17 cellular contexts compared by ENCODE assay signal in genomic region chr7:102170417-102170970, GRCh38.
DNase-seq lines count a peak whose midpoint lies in the region; ATAC-seq and TF ChIP-seq lines count a peak whose summit lies in the region.
"Had no signal": no experiment of that assay in that cellular context is flagged by ENCODE, and none has a peak within 500 bp of the region (broad histone marks: within the 10 kb centered on the region; RNA-seq: fewer than 3 reads in every experiment).

No MANE protein-coding gene starts in this region.

- ATAC-seq in left lobe of liver (no peak), HG02642 (IDR thresholded peaks at IDR 0.05; ENCODE audit: poor library complexity, unreplicated experiment) (no peak), HG03460 (IDR thresholded peaks at IDR 0.05; ENCODE audit: unreplicated experiment) (no peak)
- ATAC-seq in CD4-positive, alpha-beta T cell (ENCODE audit: poor library complexity), result no peak
- ATAC-seq: CD8-positive, alpha-beta T cell had no signal

- H3K36me3 Mint-ChIP-seq in CD4-positive, alpha-beta T cell (ENCODE audit: low read depth), result peaks cover 45% of the 10 kb centered on the region
- H3K36me3 Mint-ChIP-seq: activated CD4-positive, alpha-beta memory T cell treated with anti-CD3 and anti-CD28 coated beads for 36 hours had no signal

- TF ChIP-seq CTCF in coronary artery (IDR thresholded peaks at IDR 0.05), result no peak
- no peak for TF ChIP-seq CTCF in CD4-positive, alpha-beta T cell (IDR thresholded peaks at IDR 0.05)

- no peaks in the 10 kb centered on the region for H3K27me3 Mint-ChIP-seq in CD4-positive, alpha-beta T cell
- H3K27me3 Mint-ChIP-seq: activated CD4-positive, alpha-beta memory T cell treated with anti-CD3 and anti-CD28 coated beads for 36 hours had no signal

- H3K36me3 ChIP-seq in NT2/D1 (ENCODE audit: insufficient read depth, insufficient read length, low read length), result peaks cover 6% of the 10 kb centered on the region
- H3K36me3 ChIP-seq: HAP-1 had no signal

- peaks cover 2% of the 10 kb centered on the region for H3K4me1 ChIP-seq in NT2/D1 (ENCODE audit: insufficient read depth, insufficient read length)

- no peak overlapping the region for H3K4me3 Mint-ChIP-seq in CD4-positive, alpha-beta T cell
- H3K4me3 Mint-ChIP-seq: activated CD4-positive, alpha-beta memory T cell treated with anti-CD3 and anti-CD28 coated beads for 36 hours; CD8-positive, alpha-beta T cell had no signal

- no peaks in the 10 kb centered on the region for H3K9me3 ChIP-seq in NT2/D1 (ENCODE audit: insufficient read depth, low read length)
- H3K9me3 ChIP-seq in CD4-positive, alpha-beta T cell (ENCODE audit: control insufficient read depth, low read length), result no peaks in the 10 kb centered on the region
- H3K9me3 ChIP-seq: HAP-1 had no signal

- H3K4me3 ChIP-seq in NT2/D1 (ENCODE audit: insufficient read length, low read depth) (no peak overlapping the region), coronary artery (peak overlapping the region; percentile 19)
- H3K4me3 ChIP-seq: HAP-1 had no signal

- no peaks in the 10 kb centered on the region for H3K27me3 ChIP-seq in NT2/D1 (ENCODE audit: insufficient read depth, insufficient read length)
- H3K27me3 ChIP-seq in layer of hippocampus (ENCODE audit: control insufficient read depth, insufficient read depth, low read length), result no peaks in the 10 kb centered on the region
- H3K27me3 ChIP-seq in CD4-positive, alpha-beta T cell (ENCODE audit: control insufficient read depth, insufficient read depth, low read length), result no peaks in the 10 kb centered on the region

- H3K4me1 Mint-ChIP-seq in CD4-positive, alpha-beta T cell (ENCODE audit: low read depth), result no peaks in the 10 kb centered on the region

- CTCF ChIA-PET in CD4-positive, alpha-beta T cell (lab: Charles Lee), result no interaction called here

- intact Hi-C loops in CD4-positive, alpha-beta T cell (cut with DNase I, micrococcal nuclease), result no loop called here

- POLR2A ChIA-PET in CD4-positive, alpha-beta T cell (lab: Charles Lee), result no interaction called here

- no peaks in the 10 kb centered on the region for H3K9me3 Mint-ChIP-seq in CD4-positive, alpha-beta T cell
- H3K9me3 Mint-ChIP-seq: activated CD4-positive, alpha-beta memory T cell treated with anti-CD3 and anti-CD28 coated beads for 36 hours; CD8-positive, alpha-beta T cell had no signal

- DNase-seq in NT2/D1 (ENCODE audit: low read depth, low spot score) (no peak), coronary artery (ENCODE audit: low spot score) (no peak), smooth muscle cell of the brain vasculature (ENCODE audit: low read depth, low spot score) (peak; percentile 21), left lobe of liver (ENCODE audit: low spot score) (no peak)
- no peak for DNase-seq in CD4-positive, alpha-beta T cell
- DNase-seq: activated CD4-positive, alpha-beta memory T cell treated with anti-CD3 and anti-CD28 coated beads for 36 hours; aorta; CD8-positive, alpha-beta T cell; GDM1; midbrain; NCI-H226; RPMI8226; T1000 had no signal

- H3K27ac ChIP-seq in coronary artery (peak overlapping the region; percentile 21 to 52), layer of hippocampus (ENCODE audit: low read depth, low read length) (peak overlapping the region; percentile 71)
- H3K27ac ChIP-seq in CD4-positive, alpha-beta T cell (ENCODE audit: low read depth, low read length), result no peak overlapping the region

- no peak overlapping the region for H3K27ac Mint-ChIP-seq in CD4-positive, alpha-beta T cell
- H3K27ac Mint-ChIP-seq: activated CD4-positive, alpha-beta memory T cell treated with anti-CD3 and anti-CD28 coated beads for 36 hours; CD8-positive, alpha-beta T cell had no signal

- H3K9ac ChIP-seq in NT2/D1 (ENCODE audit: insufficient read length, low read depth), result peak overlapping the region; percentile 8
